ENCODE assay signal across 19 cellular contexts in the genomic region with DNA sequence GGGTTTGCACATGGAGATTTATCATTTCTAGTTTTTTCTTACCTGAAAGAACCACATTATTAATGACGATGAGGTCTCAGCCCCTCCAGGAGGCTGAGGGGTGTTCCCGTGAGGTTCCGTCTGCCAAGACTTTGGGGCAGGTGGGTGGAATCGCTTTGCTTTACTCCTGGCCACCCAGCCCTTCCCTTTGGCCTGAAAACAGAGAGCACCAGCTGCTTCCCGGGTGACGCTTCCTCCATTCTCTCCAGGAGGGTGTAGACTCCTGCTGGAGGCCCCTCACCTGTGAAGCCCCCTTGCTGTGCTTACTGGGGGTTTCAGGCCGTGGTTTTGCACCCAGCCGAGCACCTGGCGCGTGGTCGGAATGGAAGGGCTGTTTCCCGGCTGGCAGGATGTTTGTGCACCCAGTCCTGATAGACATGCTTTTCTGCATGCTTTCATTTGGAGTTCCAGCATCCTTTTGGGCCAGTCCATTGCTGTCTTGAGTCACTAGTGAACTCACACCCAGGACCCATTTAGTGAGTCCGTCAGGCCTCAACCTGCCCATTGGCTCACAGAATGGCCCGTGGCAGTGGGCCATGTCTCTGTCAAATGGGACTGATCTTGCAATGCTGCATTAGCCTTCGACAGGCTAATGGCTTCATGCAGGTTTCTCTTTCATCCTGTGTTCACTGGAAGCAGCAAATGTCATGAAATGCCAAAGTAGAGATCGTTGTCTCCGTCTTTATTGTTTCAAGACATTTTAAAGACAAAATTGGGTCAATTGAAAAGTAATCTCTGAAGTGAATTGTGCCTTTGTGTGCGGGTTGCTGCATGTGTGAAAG.
A peak's percentile ranks its signal among the peaks of the same experiment; 100 is the strongest.
DNase-seq lines count a peak whose midpoint lies in the region; ATAC-seq and TF ChIP-seq lines count a peak whose summit lies in the region.
"Had no signal": no experiment of that assay in that cellular context is flagged by ENCODE, and none has a peak within 500 bp of the region (broad histone marks: within the 10 kb centered on the region; RNA-seq: fewer than 3 reads in every experiment).

No MANE protein-coding gene starts in this region.

- intact Hi-C loops in A673 (cut with micrococcal nuclease; ENCODE audit: unreplicated experiment) = no loop called here

- H3K36me3 Mint-ChIP-seq in brain = no peaks in the 10 kb centered on the region
- H3K36me3 Mint-ChIP-seq in nephron progenitor cell (ENCODE audit: low read depth) = no peaks in the 10 kb centered on the region

- DNase-seq in A673 (ENCODE audit: low spot score) (no peak), DND-41 (peak; percentile 67), nephron progenitor cell (no peak), DMS 273 treated with DMSO at 0.1 percent for 48 hours (lab: John Stamatoyannopoulos, UW) (no peak), G401 (ENCODE audit: low spot score) (no peak), NCI-H1417 treated with DMSO at 0.1 percent for 48 hours (lab: John Stamatoyannopoulos, UW) (no peak), NCI-H82 (lab: John Stamatoyannopoulos, UW) (no peak)
- DNase-seq: activated CD4-positive, alpha-beta T cell treated with anti-CD3 and anti-CD28 coated beads, Interleukin-2, amount 10 ng/mL, durations not matched to agents 7 days and 5 days; adrenal gland; effector memory CD8-positive, alpha-beta T cell; GDM1; NCI-H1048; SK-N-SH; stimulated activated CD4-positive, alpha-beta T cell treated with anti-CD3 and anti-CD28 coated beads, Interleukin-2, amount 100 ng/mL, for 24 hours; substantia nigra had no signal

- no peak overlapping the region for H3K9ac ChIP-seq in DND-41 (ENCODE audit: low read depth, low read length)
- H3K9ac ChIP-seq: SK-N-SH had no signal

- peaks cover 5% of the 10 kb centered on the region for H3K4me1 ChIP-seq in A673 (ENCODE audit: insufficient read depth, low read length, poor library complexity, severe bottlenecking)
- H3K4me1 ChIP-seq in DND-41 (ENCODE audit: insufficient read depth, low read length) = peaks cover 28% of the 10 kb centered on the region
- H3K4me1 ChIP-seq: adrenal gland had no signal

- BruUV-seq in A673 (replicated peaks; lab: Mats Ljungman, UMichigan) = no TSS peak

- ATAC-seq in DND-41 (ENCODE audit: insufficient read depth, low read depth) = peak; percentile 77
- ATAC-seq: effector memory CD8-positive, alpha-beta T cell; GM12878; mucosa of descending colon had no signal

- no peak overlapping the region for H2AFZ ChIP-seq in DND-41 (ENCODE audit: low read depth, low read length)

- CTCF ChIA-PET in A673 (lab: Charles Lee) = no interaction called here

- H3K4me3 Mint-ChIP-seq in brain (no peak overlapping the region), nephron progenitor cell (no peak overlapping the region)
- H3K4me3 Mint-ChIP-seq: activated CD4-positive, alpha-beta T cell treated with anti-CD3 and anti-CD28 coated beads, Interleukin-2, amount 10 ng/mL, durations not matched to agents 7 days and 5 days; effector memory CD8-positive, alpha-beta T cell had no signal

- no peaks in the 10 kb centered on the region for H3K79me2 ChIP-seq in DND-41 (ENCODE audit: insufficient read depth, low read length)

- TF ChIP-seq CTCF in A673 (conservative IDR thresholded peaks at IDR 0.05; ENCODE audit: low read depth, low read length) (no peak), DND-41 (IDR thresholded peaks at IDR 0.05; ENCODE audit: borderline replicate concordance, extremely low read depth, low read length, poor library complexity, severe bottlenecking) (no peak), brain (conservative IDR thresholded peaks at IDR 0.05) (no peak), nephron progenitor cell (IDR thresholded peaks at IDR 0.05) (no peak)

- H3K27ac Mint-ChIP-seq in brain (peak overlapping the region in 4 of 5 experiments; percentile 27 to 90 (median 38)), nephron progenitor cell (peak overlapping the region; percentile 83)
- H3K27ac Mint-ChIP-seq: activated CD4-positive, alpha-beta T cell treated with anti-CD3 and anti-CD28 coated beads, Interleukin-2, amount 10 ng/mL, durations not matched to agents 7 days and 5 days had no signal

- H3K27me3 Mint-ChIP-seq in brain (no peaks in the 10 kb centered on the region), nephron progenitor cell (ENCODE audit: low read depth, poor library complexity) (peaks cover 10% of the 10 kb centered on the region)
- H3K27me3 Mint-ChIP-seq: activated CD4-positive, alpha-beta T cell treated with anti-CD3 and anti-CD28 coated beads, Interleukin-2, amount 10 ng/mL, durations not matched to agents 7 days and 5 days; effector memory CD8-positive, alpha-beta T cell had no signal

- peaks cover 0 to 3% (median 0%) of the 10 kb centered on the region in 5 experiments for H3K9me3 Mint-ChIP-seq in brain
- no peaks in the 10 kb centered on the region for H3K9me3 Mint-ChIP-seq in nephron progenitor cell
- H3K9me3 Mint-ChIP-seq: activated CD4-positive, alpha-beta T cell treated with anti-CD3 and anti-CD28 coated beads, Interleukin-2, amount 10 ng/mL, durations not matched to agents 7 days and 5 days; effector memory CD8-positive, alpha-beta T cell had no signal

- in situ Hi-C loops in G401 (cut with HindIII; ENCODE audit: low sequenced_read_pairs) = no loop called here

- H3K9me3 ChIP-seq in A673 (ENCODE audit: low read depth, low read length, poor library complexity, severe bottlenecking) = no peaks in the 10 kb centered on the region
- H3K9me3 ChIP-seq in DND-41 (ENCODE audit: insufficient read depth, low read length, severe bottlenecking) = no peaks in the 10 kb centered on the region
- H3K9me3 ChIP-seq: adrenal gland, mucosa of descending colon, SK-N-SH had no signal

- H3K36me3 ChIP-seq in A673 (ENCODE audit: insufficient read depth, low read length, poor library complexity, severe bottlenecking) (no peaks in the 10 kb centered on the region), DND-41 (ENCODE audit: insufficient read depth, low read length) (no peaks in the 10 kb centered on the region)
- H3K36me3 ChIP-seq: adrenal gland had no signal

- H3K27me3 ChIP-seq in A673 (replicated peaks; ENCODE audit: insufficient read depth, low read depth, low read length, poor library complexity) (no peaks in the 10 kb centered on the region), DND-41 (ENCODE audit: insufficient read depth, low read length, poor library complexity) (no peaks in the 10 kb centered on the region)
- H3K27me3 ChIP-seq: adrenal gland had no signal

- H3K4me3 ChIP-seq in A673 (ENCODE audit: low read depth, low read length, poor library complexity, severe bottlenecking) (no peak overlapping the region), DND-41 (ENCODE audit: low read depth in 1 of 2, low read length in 2 of 2) (no peak overlapping the region)
- H3K4me3 ChIP-seq: adrenal gland, GM12878, K562, mucosa of descending colon had no signal

- no peaks in the 10 kb centered on the region; the same call in 1 of the 2 replicates for H4K20me1 ChIP-seq in DND-41 (ENCODE audit: insufficient read depth, low read length)

- H3K27ac ChIP-seq in A673 (ENCODE audit: low read depth, low read length, poor library complexity, severe bottlenecking) (peak overlapping the region; percentile 49), DND-41 (ENCODE audit: low read length) (peak overlapping the region; percentile 66)
- H3K27ac ChIP-seq: adrenal gland had no signal

- H3K4me2 ChIP-seq in DND-41 (ENCODE audit: insufficient read depth, low read length) = no peak overlapping the region
- H3K4me2 ChIP-seq: SK-N-SH had no signal

- H3K4me1 Mint-ChIP-seq in brain (peaks cover 30% of the 10 kb centered on the region), nephron progenitor cell (peaks cover 23% of the 10 kb centered on the region)
- H3K4me1 Mint-ChIP-seq: activated CD4-positive, alpha-beta T cell treated with anti-CD3 and anti-CD28 coated beads, Interleukin-2, amount 10 ng/mL, durations not matched to agents 7 days and 5 days had no signal

- POLR2A ChIA-PET in A673 (lab: Charles Lee; ENCODE audit: low non-redundant PET) = no interaction called here
